In the genomic region with DNA sequence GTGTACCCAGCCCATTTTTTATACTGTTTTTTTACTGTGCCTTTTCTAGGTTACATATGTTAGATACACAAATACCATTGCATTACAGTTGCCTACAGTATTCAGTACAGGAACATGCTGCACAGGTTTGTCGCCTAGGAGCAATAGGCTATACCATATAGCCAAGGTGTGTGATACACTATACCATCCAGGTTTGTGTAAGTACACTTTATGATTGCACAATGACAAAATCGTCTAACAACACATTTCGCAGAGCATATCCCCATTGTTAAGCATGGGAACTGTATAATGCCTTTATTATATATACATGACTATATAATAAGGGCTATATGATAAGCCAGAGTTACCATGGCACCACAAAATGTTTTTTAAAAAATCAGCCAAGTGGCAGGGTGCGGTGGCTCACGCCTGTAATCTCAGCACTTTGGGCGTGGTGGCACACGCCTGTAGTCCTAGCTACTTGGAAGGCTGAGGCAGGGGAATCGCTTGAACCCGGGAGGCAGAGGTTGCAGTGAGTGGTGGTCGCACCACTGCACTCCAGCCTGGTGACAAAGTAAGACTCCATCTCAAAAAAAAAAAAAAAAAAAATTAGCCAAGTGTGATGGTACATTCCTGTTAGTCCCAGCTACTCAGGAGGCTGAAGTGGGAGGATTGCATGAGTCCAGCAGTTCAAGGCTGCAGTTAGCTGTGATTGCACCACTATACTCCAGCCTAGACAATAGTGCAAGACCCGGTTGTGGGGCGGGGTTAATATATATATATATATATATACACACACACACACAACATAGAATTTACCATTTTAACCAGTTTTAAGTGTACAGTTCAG, we compare ENCODE assay signal across 26 cellular contexts. TPM values are rescaled to one million over a fixed set of nuclear protein-coding genes. Genes with fewer than 3 reads are reported as not detected.
DNase-seq lines count a peak whose midpoint lies in the region; ATAC-seq and TF ChIP-seq lines count a peak whose summit lies in the region.
"Had no signal": no experiment of that assay in that cellular context is flagged by ENCODE, and none has a peak within 500 bp of the region (broad histone marks: within the 10 kb centered on the region; RNA-seq: fewer than 3 reads in every experiment).

No MANE protein-coding gene starts in this region.

- no peak overlapping the region for H3K4me3 Mint-ChIP-seq in immature natural killer cell

- no peak overlapping the region for H3K4me3 ChIP-seq in transverse colon
- H3K4me3 ChIP-seq: MG63, PC-9 had no signal

- H3K9me3 ChIP-seq in transverse colon, result no peaks in the 10 kb centered on the region
- H3K9me3 ChIP-seq: MG63, SK-N-SH had no signal

- peak; percentile 61 for ATAC-seq in left colon
- no peak for ATAC-seq in GM19023 (IDR thresholded peaks at IDR 0.05; ENCODE audit: unreplicated experiment)

- no peak for TF ChIP-seq CTCF in transverse colon (IDR thresholded peaks at IDR 0.05)

- H3K4me1 ChIP-seq in transverse colon, result peaks cover 0 to 48% (median 20%) of the 10 kb centered on the region in 4 donors

- DNase-seq in DMS53 (lab: John Stamatoyannopoulos, UW) (peak; percentile 4), DMS53 treated with DMSO at 0.1 percent for 48 hours (lab: John Stamatoyannopoulos, UW; ENCODE audit: unreplicated experiment) (no peak), left colon (peak in 1 of 2 donors; percentile 49), transverse colon (peak; percentile 67), immature natural killer cell (no peak)
- no peak for DNase-seq in stimulated activated CD4-positive, alpha-beta T cell treated with anti-CD3 and anti-CD28 coated beads, Interleukin-2, amount 100 ng/mL, for 24 hours
- DNase-seq: AML-193; C1 segment of cervical spinal cord; Calu3; CD8-positive, alpha-beta memory T cell; DMS153; GDM1; GOT3; MG63; NCI-H1048; NCI-H1436 treated with DMSO at 0.1 percent for 48 hours; NCI-H1930; NCI-H2227 treated with DMSO at 0.1 percent for 48 hours; NCI-H510A; NCI-H748 treated with DMSO at 0.1 percent for 48 hours; PC-9; SIG-M5; SK-N-SH had no signal

- intact Hi-C loops in left colon (cut with DNase I, micrococcal nuclease), result no loop called here
- intact Hi-C loops in transverse colon (cut with DNase I; ENCODE audit: low total_unique reads), result no loop called here

- H3K27me3 ChIP-seq in transverse colon, result no peaks in the 10 kb centered on the region
- H3K27me3 ChIP-seq: MG63 had no signal

- in situ Hi-C loops in transverse colon (cut with MboI; ENCODE audit: low pct_ligation_motif_present in 1 of 4, low pct_unique_long_range_greater_than_20kb in 1 of 4, low sequenced_read_pairs in 3 of 4), result no loop called here

- H3K27ac ChIP-seq in transverse colon, result peak overlapping the region; percentile 44 to 71 (median 57)
- H3K27ac ChIP-seq: 22Rv1, PC-9 had no signal

- no peaks in the 10 kb centered on the region for H3K9me3 Mint-ChIP-seq in immature natural killer cell
- H3K9me3 Mint-ChIP-seq: CD8-positive, alpha-beta memory T cell had no signal

- no peak overlapping the region for H3K27ac Mint-ChIP-seq in immature natural killer cell

- WGBS in transverse colon (ENCODE audit: low coverage in 1 of 2), 2 donors, result 55 to 57% methylated on average over 9 to 12 of the region's 12 CpGs

- TF ChIP-seq EP300 in transverse colon (IDR thresholded peaks at IDR 0.05; ENCODE audit: low read depth), result no peak

- H3K36me3 Mint-ChIP-seq in immature natural killer cell, result peaks cover 0 to 7% (median 0%) of the 10 kb centered on the region in 3 donors

- no peak for TF ChIP-seq POLR2A in transverse colon (IDR thresholded peaks at IDR 0.05)

- peaks cover 0 to 27% (median 3%) of the 10 kb centered on the region in 4 donors for H3K36me3 ChIP-seq in transverse colon

- peaks cover 12 to 17% of the 10 kb centered on the region in 2 donors for H3K4me1 Mint-ChIP-seq in immature natural killer cell

- peaks cover 0 to 12% (median 5%) of the 10 kb centered on the region in 3 donors for H3K27me3 Mint-ChIP-seq in immature natural killer cell (ENCODE audit: low read depth in 3 of 3)

TF ChIP-seq in PFSK-1, 5 proteins besides CTCF, POLR2A, EP300 and RAD21:
- peak; percentile 19; the same call in 1 of the 2 replicates for TF ChIP-seq POLR2AphosphoS5 (IDR thresholded peaks at IDR 0.05; ENCODE audit: low read depth, low read length)
- TF ChIP-seq, protein P1, sequence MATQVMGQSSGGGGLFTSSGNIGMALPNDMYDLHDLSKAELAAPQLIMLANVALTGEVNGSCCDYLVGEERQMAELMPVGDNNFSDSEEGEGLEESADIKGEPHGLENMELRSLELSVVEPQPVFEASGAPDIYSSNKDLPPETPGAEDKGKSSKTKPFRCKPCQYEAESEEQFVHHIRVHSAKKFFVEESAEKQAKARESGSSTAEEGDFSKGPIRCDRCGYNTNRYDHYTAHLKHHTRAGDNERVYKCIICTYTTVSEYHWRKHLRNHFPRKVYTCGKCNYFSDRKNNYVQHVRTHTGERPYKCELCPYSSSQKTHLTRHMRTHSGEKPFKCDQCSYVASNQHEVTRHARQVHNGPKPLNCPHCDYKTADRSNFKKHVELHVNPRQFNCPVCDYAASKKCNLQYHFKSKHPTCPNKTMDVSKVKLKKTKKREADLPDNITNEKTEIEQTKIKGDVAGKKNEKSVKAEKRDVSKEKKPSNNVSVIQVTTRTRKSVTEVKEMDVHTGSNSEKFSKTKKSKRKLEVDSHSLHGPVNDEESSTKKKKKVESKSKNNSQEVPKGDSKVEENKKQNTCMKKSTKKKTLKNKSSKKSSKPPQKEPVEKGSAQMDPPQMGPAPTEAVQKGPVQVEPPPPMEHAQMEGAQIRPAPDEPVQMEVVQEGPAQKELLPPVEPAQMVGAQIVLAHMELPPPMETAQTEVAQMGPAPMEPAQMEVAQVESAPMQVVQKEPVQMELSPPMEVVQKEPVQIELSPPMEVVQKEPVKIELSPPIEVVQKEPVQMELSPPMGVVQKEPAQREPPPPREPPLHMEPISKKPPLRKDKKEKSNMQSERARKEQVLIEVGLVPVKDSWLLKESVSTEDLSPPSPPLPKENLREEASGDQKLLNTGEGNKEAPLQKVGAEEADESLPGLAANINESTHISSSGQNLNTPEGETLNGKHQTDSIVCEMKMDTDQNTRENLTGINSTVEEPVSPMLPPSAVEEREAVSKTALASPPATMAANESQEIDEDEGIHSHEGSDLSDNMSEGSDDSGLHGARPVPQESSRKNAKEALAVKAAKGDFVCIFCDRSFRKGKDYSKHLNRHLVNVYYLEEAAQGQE (IDR thresholded peaks at IDR 0.05; ENCODE audit: insufficient read depth in 1 of 2, low read depth in 2 of 2, low read length in 2 of 2), result no peak
- no peak for TF ChIP-seq TAF1 (IDR thresholded peaks at IDR 0.05; ENCODE audit: borderline replicate concordance, insufficient read depth, low read length)
- TF ChIP-seq FOXP2 (optimal IDR thresholded peaks at IDR 0.05; ENCODE audit: borderline replicate concordance, extremely low read depth, extremely low read length, insufficient read depth), result no peak
- no peak for TF ChIP-seq SIN3A (IDR thresholded peaks at IDR 0.05; ENCODE audit: borderline replicate concordance, insufficient read depth, low read length)
TF ChIP-seq in PFSK-1: peak in this region for 1.

RNA-seq across cellular contexts. Expression of a gene that starts 2.8 kb away (rescaled TPM):
- polyA plus RNA-seq in PFSK-1 (2012; ENCODE audit: insufficient read length, low read depth), result 9.1 TPM
- 1 to 10 TPM; 1.5 to 6.5 TPM for total RNA-seq in left colon
- total RNA-seq in transverse colon, result 10 to 100 TPM in 1 of 4 donors, 1 to 10 TPM in 1, not detected in 2; 1.1 to 14.9 TPM
- under 1 TPM in 2 of 3 donors, not detected in 1; 0.62 to 0.68 TPM for polyA plus RNA-seq in immature natural killer cell

RNA-seq across cellular contexts. Expression of a gene that starts 19.0 kb away (rescaled TPM):
- polyA plus RNA-seq in PFSK-1 (2012; ENCODE audit: insufficient read length, low read depth), result 88.4 TPM
- total RNA-seq in left colon (10 to 100 TPM; 29.6 to 32.1 TPM), transverse colon (10 to 100 TPM; 23.3 to 36.3 (median 33.3) TPM)
- 10 to 100 TPM in 1 of 3 donors, 1 to 10 TPM in 2; 6.6 to 13.7 (median 7.3) TPM for polyA plus RNA-seq in immature natural killer cell

Comparison
In these comparisons a context has a peak if more than half of its experiments do, and no peak if none do; other contexts are left out.
1. DNase-seq: peak in DMS53 (single experiment) and transverse colon (single experiment); none in DMS53 treated with DMSO at 0.1 percent for 48 hours (single experiment), immature natural killer cell (0 of 3) and stimulated activated CD4-positive, alpha-beta T cell treated with anti-CD3 and anti-CD28 coated beads, Interleukin-2, amount 100 ng/mL, for 24 hours (0 of 2).